ENCODE assay signal across 8 cellular contexts in genomic region chr16:9793623-9794022, GRCh38.
"Had no signal": no experiment of that assay in that cellular context is flagged by ENCODE, and none has a peak within 500 bp of the region (broad histone marks: within the 10 kb centered on the region; RNA-seq: fewer than 3 reads in every experiment).

No MANE protein-coding gene starts in this region.

- FAIRE-seq: G401.6, GM12878, GM12891, GM12892, GM18507, GM19239 had no signal

- ATAC-seq: GM12878 had no signal

- H3K4me3 ChIP-seq: GM12878 had no signal

- DNase-seq: GDM1, GF-D8 had no signal
